In genomic region chr2:174591740-174592139, GRCh38 we compare ENCODE assay signal across 14 cellular contexts. TPM values are rescaled to one million over a fixed set of nuclear protein-coding genes. Genes with fewer than 3 reads are reported as not detected.
A peak's percentile ranks its signal among the peaks of the same experiment; 100 is the strongest.
DNase-seq lines count a peak whose midpoint lies in the region; ATAC-seq and TF ChIP-seq lines count a peak whose summit lies in the region.
"Had no signal": no experiment of that assay in that cellular context is flagged by ENCODE, and none has a peak within 500 bp of the region (broad histone marks: within the 10 kb centered on the region; RNA-seq: fewer than 3 reads in every experiment).

No MANE protein-coding gene starts in this region.

- CTCF ChIA-PET in activated naive CD4-positive, alpha-beta T cell treated with anti-CD3 and anti-CD28 coated beads, Interleukin-2, amount 10 ng/mL, durations not matched to agents 7 days and 5 days (lab: Charles Lee), result interaction anchor here (1.2 to 24.2 kb wide), 3 partner anchors 11 to 93 kb away, joined by 3 to 272 read pairs (median 25); no protein-coding TSS in a partner anchor

- H3K27ac Mint-ChIP-seq in activated naive CD4-positive, alpha-beta T cell treated with anti-CD3 and anti-CD28 coated beads, Interleukin-2, amount 10 ng/mL, durations not matched to agents 7 days and 5 days, result peak overlapping the region; percentile 80
- H3K27ac Mint-ChIP-seq in endothelial cell (ENCODE audit: unreplicated experiment), result peak overlapping the region; percentile 90

- H3K9me2 ChIP-seq in SU-DHL-6 (replicated peaks; ENCODE audit: insufficient read depth, low read length), result no peaks in the 10 kb centered on the region

- peaks cover 99% of the 10 kb centered on the region for H3K79me2 ChIP-seq in SU-DHL-6 (ENCODE audit: insufficient read depth, low read length)

- WGBS in tibial nerve, 2 donors, result 50% methylated on average over 5 of the region's 5 CpGs

- H3K36me3 ChIP-seq in SU-DHL-6 (ENCODE audit: low read length) (peaks cover 10% of the 10 kb centered on the region), tibial nerve (no peaks in the 10 kb centered on the region)

- peak overlapping the region; percentile 100 for H3K4me2 ChIP-seq in SU-DHL-6 (ENCODE audit: low read depth, low read length, poor library complexity, severe bottlenecking)
- H3K4me2 ChIP-seq: smooth muscle cell had no signal

- peaks cover 34% of the 10 kb centered on the region for H3F3A ChIP-seq in SU-DHL-6 (ENCODE audit: insufficient read depth)

- TF ChIP-seq CTCF in SU-DHL-6 (IDR thresholded peaks at IDR 0.05; ENCODE audit: insufficient read depth, low read length, poor library complexity, severe bottlenecking) (no peak), endothelial cell (IDR thresholded peaks at IDR 0.05; ENCODE audit: unreplicated experiment) (no peak), tibial nerve (IDR thresholded peaks at IDR 0.05) (no peak), foreskin keratinocyte (conservative IDR thresholded peaks at IDR 0.05) (no peak)

- H3K27ac ChIP-seq in SU-DHL-6 (ENCODE audit: low read depth, low read length), result peak overlapping the region; percentile 98
- peak overlapping the region in 3 of 4 donors; percentile 36 to 83 (median 70) for H3K27ac ChIP-seq in tibial nerve
- H3K27ac ChIP-seq in foreskin keratinocyte, result no peak overlapping the region

- DNase-seq in activated naive CD4-positive, alpha-beta T cell treated with anti-CD3 and anti-CD28 coated beads, Interleukin-2, amount 10 ng/mL, durations not matched to agents 7 days and 5 days, result no peak
- no peak for DNase-seq in activated naive CD4-positive, alpha-beta T cell treated with Interleukin-2 at 50 U/mL for 16 hours
- DNase-seq in endothelial cell (ENCODE audit: low spot score), result no peak
- no peak for DNase-seq in tibial nerve (ENCODE audit: low spot score in 2 of 2)
- no peak for DNase-seq in foreskin keratinocyte
- no peak for DNase-seq in RKO (ENCODE audit: low spot score)
- DNase-seq in effector CD8-positive, alpha-beta T cell (lab: John Stamatoyannopoulos, UW), result no peak
- DNase-seq: activated CD4-positive, alpha-beta T cell treated with anti-CD3 and anti-CD28 coated beads, Interleukin-2, amount 50 U/mL, for 1 hour; effector CD4-positive, alpha-beta T cell; NCI-H1436 treated with DMSO at 0.1 percent for 48 hours; NCI-H774 had no signal

- H3K4me1 Mint-ChIP-seq in activated naive CD4-positive, alpha-beta T cell treated with anti-CD3 and anti-CD28 coated beads, Interleukin-2, amount 10 ng/mL, durations not matched to agents 7 days and 5 days, result peaks cover 59% of the 10 kb centered on the region
- peaks cover 62% of the 10 kb centered on the region for H3K4me1 Mint-ChIP-seq in endothelial cell (ENCODE audit: unreplicated experiment)

- ATAC-seq in foreskin keratinocyte, result no peak
- ATAC-seq: HepG2 had no signal

- peak overlapping the region; percentile 43 for H3K4me3 Mint-ChIP-seq in activated naive CD4-positive, alpha-beta T cell treated with anti-CD3 and anti-CD28 coated beads, Interleukin-2, amount 10 ng/mL, durations not matched to agents 7 days and 5 days
- H3K4me3 Mint-ChIP-seq in endothelial cell (ENCODE audit: unreplicated experiment), result peak overlapping the region; percentile 56

- H3K9me3 Mint-ChIP-seq in activated naive CD4-positive, alpha-beta T cell treated with anti-CD3 and anti-CD28 coated beads, Interleukin-2, amount 10 ng/mL, durations not matched to agents 7 days and 5 days, result no peaks in the 10 kb centered on the region
- no peaks in the 10 kb centered on the region for H3K9me3 Mint-ChIP-seq in endothelial cell (ENCODE audit: unreplicated experiment)

- no peak for TF ChIP-seq POLR2A in tibial nerve (IDR thresholded peaks at IDR 0.05)

- no peaks in the 10 kb centered on the region for H4K20me1 ChIP-seq in SU-DHL-6 (ENCODE audit: low read depth, low read length)

- H3K27me3 Mint-ChIP-seq in activated naive CD4-positive, alpha-beta T cell treated with anti-CD3 and anti-CD28 coated beads, Interleukin-2, amount 10 ng/mL, durations not matched to agents 7 days and 5 days, result no peaks in the 10 kb centered on the region
- peaks cover 10% of the 10 kb centered on the region for H3K27me3 Mint-ChIP-seq in endothelial cell (ENCODE audit: unreplicated experiment)

- H3K9ac ChIP-seq in SU-DHL-6 (ENCODE audit: low read length), result peak overlapping the region; percentile 9; the same call in 1 of the 2 replicates

- peaks cover 0 to 97% (median 46%) of the 10 kb centered on the region in 4 donors for H3K4me1 ChIP-seq in tibial nerve
- peaks cover 10% of the 10 kb centered on the region for H3K4me1 ChIP-seq in foreskin keratinocyte

- no peaks in the 10 kb centered on the region for H3K9me3 ChIP-seq in SU-DHL-6 (ENCODE audit: insufficient read depth, low read length)
- no peaks in the 10 kb centered on the region for H3K9me3 ChIP-seq in tibial nerve

- H3K27me3 ChIP-seq in SU-DHL-6 (ENCODE audit: low read length), result no peaks in the 10 kb centered on the region
- no peaks in the 10 kb centered on the region for H3K27me3 ChIP-seq in tibial nerve
- H3K27me3 ChIP-seq in foreskin keratinocyte, result no peaks in the 10 kb centered on the region

- H3K4me3 ChIP-seq in SU-DHL-6 (ENCODE audit: insufficient read depth, low read length, poor library complexity, severe bottlenecking), result no peak overlapping the region
- H3K4me3 ChIP-seq in tibial nerve, result no peak overlapping the region
- H3K4me3 ChIP-seq: smooth muscle cell had no signal

- TF ChIP-seq EP300 in tibial nerve (IDR thresholded peaks at IDR 0.05), result no peak

- H2AFZ ChIP-seq in SU-DHL-6 (ENCODE audit: low read depth, low read length, severe bottlenecking), result no peak overlapping the region

- H3K36me3 Mint-ChIP-seq in activated naive CD4-positive, alpha-beta T cell treated with anti-CD3 and anti-CD28 coated beads, Interleukin-2, amount 10 ng/mL, durations not matched to agents 7 days and 5 days, result peaks cover 77% of the 10 kb centered on the region
- H3K36me3 Mint-ChIP-seq in endothelial cell (ENCODE audit: low read depth, unreplicated experiment), result peaks cover 3% of the 10 kb centered on the region

RNA-seq across cellular contexts. Expression of gene WIPF1, which starts 5.9 kb away (rescaled TPM):
- total RNA-seq in endothelial cell (ENCODE audit: unreplicated experiment) (62.8 TPM), tibial nerve (10 to 100 TPM; 43.2 to 63.8 (median 52.9) TPM), foreskin keratinocyte (5.2 and 5.8 TPM in 2 replicates)
- 3.5 and 4.2 TPM in 2 replicates for polyA plus RNA-seq in foreskin keratinocyte
- total RNA-seq: HepG2 had no signal
